ENCODE assay signal across 22 cellular contexts in the genomic region with DNA sequence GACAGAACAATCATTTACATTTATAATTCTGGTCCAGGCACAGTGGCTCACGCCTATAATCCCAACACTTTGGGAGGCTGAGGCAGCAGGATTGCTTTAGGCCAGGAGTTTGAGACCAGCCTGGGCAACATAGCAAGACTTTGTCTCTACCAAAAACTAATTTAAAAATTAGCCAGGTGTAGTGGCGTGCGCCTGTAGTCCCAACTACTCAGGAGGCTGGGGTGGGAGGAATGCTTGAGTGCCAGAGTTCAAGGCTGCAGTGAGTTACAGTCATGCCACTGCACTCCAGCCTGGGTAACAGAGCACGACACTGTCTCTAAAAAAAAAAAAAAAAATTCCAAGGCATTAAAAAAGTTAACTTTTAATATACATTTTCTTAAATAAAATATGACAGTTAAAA.
A peak's percentile ranks its signal among the peaks of the same experiment; 100 is the strongest.
DNase-seq lines count a peak whose midpoint lies in the region; ATAC-seq and TF ChIP-seq lines count a peak whose summit lies in the region.
"Had no signal": no experiment of that assay in that cellular context is flagged by ENCODE, and none has a peak within 500 bp of the region (broad histone marks: within the 10 kb centered on the region; RNA-seq: fewer than 3 reads in every experiment).

No MANE protein-coding gene starts in this region.

- no peak overlapping the region for H3K4me2 ChIP-seq in GM23248 (ENCODE audit: unreplicated experiment)

- TF ChIP-seq CTCF in left ventricle myocardium inferior (IDR thresholded peaks at IDR 0.05; ENCODE audit: borderline replicate concordance) (no peak), right lobe of liver (IDR thresholded peaks at IDR 0.05) (no peak), thyroid gland (IDR thresholded peaks at IDR 0.05) (no peak), endodermal cell (conservative IDR thresholded peaks at IDR 0.05) (no peak)

- H3K36me3 ChIP-seq in left ventricle myocardium inferior (peaks cover 4% of the 10 kb centered on the region), right lobe of liver (no peaks in the 10 kb centered on the region), thyroid gland (no peaks in the 10 kb centered on the region), GM23248 (ENCODE audit: low read depth) (no peaks in the 10 kb centered on the region), endodermal cell (ENCODE audit: control insufficient read depth, insufficient read depth, low read length) (no peaks in the 10 kb centered on the region)
- H3K36me3 ChIP-seq: BE2C had no signal

- in situ Hi-C loops in GM23248 (cut with MboI) (no loop called here), KBM-7 (cut with MboI; ENCODE audit: low pct_unique_long_range_greater_than_20kb, low sequenced_read_pairs) (no loop called here)

- WGBS in right lobe of liver (ENCODE audit: insufficient coverage, low coverage, low lambda C conversion rate, missing lambda C conversion rate), result 50% methylated on average over 4 of the region's 4 CpGs
- WGBS in thyroid gland, 2 donors, result 84 to 86% methylated on average over 4 of the region's 4 CpGs
- WGBS in GM23248 (ENCODE audit: low coverage in 1 of 2, low lambda C conversion rate in 2 of 2, missing lambda C conversion rate in 2 of 2), 2 experiments, result 95 to 96% methylated on average over 4 of the region's 4 CpGs
- 89 to 92% methylated on average over 3 of the region's 4 CpGs for WGBS in endodermal cell (ENCODE audit: insufficient coverage in 1 of 2, insufficient read length in 1 of 2), 2 experiments

- intact Hi-C loops in left ventricle myocardium inferior (cut with micrococcal nuclease), result no loop called here
- intact Hi-C loops in cardiac septum (cut with DNase I), result no loop called here
- intact Hi-C loops in right lobe of liver (cut with DNase I), result no loop called here
- intact Hi-C loops in thyroid gland (cut with DNase I), result no loop called here

- peak in 1 of 4 donors; percentile 20 for ATAC-seq in right lobe of liver
- ATAC-seq: GM12878, HCT116 had no signal

- H3K27me3 Mint-ChIP-seq in endodermal cell (ENCODE audit: insufficient read depth), result no peaks in the 10 kb centered on the region
- H3K27me3 Mint-ChIP-seq: CD4-positive, alpha-beta T cell; CD8-positive, alpha-beta memory T cell had no signal

- no peaks in the 10 kb centered on the region for H3K9me3 ChIP-seq in left ventricle myocardium inferior (replicated peaks)
- H3K9me3 ChIP-seq in right lobe of liver, result no peaks in the 10 kb centered on the region
- no peaks in the 10 kb centered on the region for H3K9me3 ChIP-seq in thyroid gland
- no peaks in the 10 kb centered on the region for H3K9me3 ChIP-seq in GM23248 (ENCODE audit: low read depth)
- H3K9me3 ChIP-seq in endodermal cell (ENCODE audit: control insufficient read depth, low read length), result no peaks in the 10 kb centered on the region
- H3K9me3 ChIP-seq: BE2C; BLaER1 treated with 17β-estradiol and CSF1 and Interleukin-3, amounts not matched to agents 10 nM and 100 nM had no signal

- DNase-seq in left ventricle myocardium inferior (no peak), cardiac septum (ENCODE audit: low spot score) (no peak), kidney tubule cell (ENCODE audit: low spot score) (peak; percentile 60), right lobe of liver (no peak), thyroid gland (peak; percentile 65 to 71), GM23248 (no peak), endodermal cell (no peak), KBM-7 (no peak)
- DNase-seq: AML-193; BE2C; CD4-positive, alpha-beta T cell; CD8-positive, alpha-beta memory T cell; DMS 273 treated with DMSO at 0.1 percent for 48 hours; DMS79; EL; GDM1; H9 had no signal

- H3K36me3 Mint-ChIP-seq in endodermal cell (ENCODE audit: low read depth), result peaks cover 6% of the 10 kb centered on the region

- H3K79me2 ChIP-seq in GM23248 (ENCODE audit: insufficient read depth), result no peaks in the 10 kb centered on the region

- no peaks in the 10 kb centered on the region for H3K9me2 ChIP-seq in GM23248 (ENCODE audit: insufficient read depth)

- no peak for TF ChIP-seq POLR2A in right lobe of liver (IDR thresholded peaks at IDR 0.05)
- TF ChIP-seq POLR2A in thyroid gland (IDR thresholded peaks at IDR 0.05), result no peak

- H3K9me3 Mint-ChIP-seq in endodermal cell, result no peaks in the 10 kb centered on the region
- H3K9me3 Mint-ChIP-seq: CD14-positive monocyte; CD4-positive, alpha-beta T cell; CD8-positive, alpha-beta memory T cell; H9 had no signal

- no peak overlapping the region for H3K4me3 Mint-ChIP-seq in endodermal cell
- H3K4me3 Mint-ChIP-seq: CD14-positive monocyte; CD4-positive, alpha-beta T cell; CD8-positive, alpha-beta memory T cell; H9 had no signal

- no peak overlapping the region for H3K4me3 ChIP-seq in left ventricle myocardium inferior
- no peak overlapping the region for H3K4me3 ChIP-seq in right lobe of liver
- no peak overlapping the region for H3K4me3 ChIP-seq in thyroid gland (replicated peaks in 1 of 3)
- no peak overlapping the region for H3K4me3 ChIP-seq in GM23248
- no peak overlapping the region for H3K4me3 ChIP-seq in endodermal cell (ENCODE audit: low read length)
- H3K4me3 ChIP-seq: BLaER1 treated with 17β-estradiol and CSF1 and Interleukin-3, amounts not matched to agents 10 nM and 100 nM; GM12878 had no signal

- H4K20me1 ChIP-seq in GM23248 (ENCODE audit: insufficient read depth), result no peaks in the 10 kb centered on the region
- H4K20me1 ChIP-seq: BLaER1 treated with 17β-estradiol and CSF1 and Interleukin-3, amounts not matched to agents 10 nM and 100 nM had no signal

- no peak overlapping the region for H3K27ac Mint-ChIP-seq in endodermal cell
- H3K27ac Mint-ChIP-seq: CD14-positive monocyte; CD4-positive, alpha-beta T cell had no signal

- no peak overlapping the region for H2AFZ ChIP-seq in GM23248

- H3K4me1 ChIP-seq in left ventricle myocardium inferior (peaks cover 78% of the 10 kb centered on the region), right lobe of liver (peaks cover 0 to 38% (median 2%) of the 10 kb centered on the region in 4 donors), thyroid gland (peaks cover 45 to 63% of the 10 kb centered on the region in 2 donors), GM23248 (ENCODE audit: insufficient read depth) (no peaks in the 10 kb centered on the region), endodermal cell (ENCODE audit: control insufficient read depth, insufficient read depth, low read length) (peaks cover 10% of the 10 kb centered on the region)

- H3K27me3 ChIP-seq in left ventricle myocardium inferior (ENCODE audit: low read depth) (no peaks in the 10 kb centered on the region), right lobe of liver (no peaks in the 10 kb centered on the region), thyroid gland (no peaks in the 10 kb centered on the region), GM23248 (replicated peaks; ENCODE audit: insufficient read depth) (no peaks in the 10 kb centered on the region), endodermal cell (ENCODE audit: control insufficient read depth, insufficient read depth, low read length, poor library complexity, severe bottlenecking) (no peaks in the 10 kb centered on the region)
- H3K27me3 ChIP-seq: BE2C; BLaER1 treated with 17β-estradiol and CSF1 and Interleukin-3, amounts not matched to agents 10 nM and 100 nM had no signal

- H3K27ac ChIP-seq in left ventricle myocardium inferior (replicated peaks) (peak overlapping the region; percentile 72), right lobe of liver (peak overlapping the region in 2 of 3 donors; percentile 9 to 97), thyroid gland (peak overlapping the region; percentile 21 to 55 (median 46)), GM23248 (no peak overlapping the region), endodermal cell (ENCODE audit: low read depth, low read length) (no peak overlapping the region)
- H3K27ac ChIP-seq: 22Rv1; BLaER1 treated with 17β-estradiol and CSF1 and Interleukin-3, amounts not matched to agents 10 nM and 100 nM had no signal

- H3K9ac ChIP-seq in GM23248, result no peak overlapping the region
- no peak overlapping the region for H3K9ac ChIP-seq in endodermal cell (ENCODE audit: extremely low read depth, low read length, poor library complexity, severe bottlenecking)
- H3K9ac ChIP-seq: BLaER1 treated with 17β-estradiol and CSF1 and Interleukin-3, amounts not matched to agents 10 nM and 100 nM had no signal

- no peaks in the 10 kb centered on the region for H3F3A ChIP-seq in GM23248 (ENCODE audit: insufficient read depth)

- H3K4me1 Mint-ChIP-seq in endodermal cell, result peaks cover 39% of the 10 kb centered on the region
- H3K4me1 Mint-ChIP-seq: CD14-positive monocyte; CD8-positive, alpha-beta memory T cell had no signal

Comparison
In these comparisons a context has a peak if more than half of its experiments do, and no peak if none do; other contexts are left out.
1. DNase-seq: peak in kidney tubule cell (single experiment) and thyroid gland (2 of 2); none in left ventricle myocardium inferior (single experiment), cardiac septum (single experiment), right lobe of liver (0 of 3), GM23248 (single experiment), endodermal cell (single experiment) and KBM-7 (single experiment).
2. H3K27ac ChIP-seq: peak in left ventricle myocardium inferior (single experiment), right lobe of liver (2 of 3) and thyroid gland (3 of 3); none in GM23248 (single experiment) and endodermal cell (single experiment).